In the genomic region with DNA sequence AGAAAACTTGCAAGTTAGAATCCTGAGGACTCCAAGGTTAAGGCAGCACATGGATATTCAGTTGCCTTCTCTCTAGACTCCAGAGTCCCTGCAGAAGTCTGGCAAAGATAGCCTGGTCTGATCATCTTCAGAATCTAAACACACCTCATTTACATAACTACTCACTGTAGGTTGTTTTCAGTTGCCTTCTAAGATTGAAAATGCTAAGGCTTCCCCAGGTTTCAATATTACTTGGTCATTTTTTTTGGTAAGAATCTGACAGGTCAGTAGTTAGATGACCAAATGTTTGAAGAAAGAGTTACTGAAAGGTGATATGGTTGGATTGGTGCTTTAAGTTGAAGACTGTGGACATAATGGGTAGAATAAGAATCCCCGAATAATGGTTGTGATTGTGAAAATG, we compare ENCODE assay signal across 13 cellular contexts.
DNase-seq lines count a peak whose midpoint lies in the region; ATAC-seq and TF ChIP-seq lines count a peak whose summit lies in the region.
"Had no signal": no experiment of that assay in that cellular context is flagged by ENCODE, and none has a peak within 500 bp of the region (broad histone marks: within the 10 kb centered on the region; RNA-seq: fewer than 3 reads in every experiment).

No MANE protein-coding gene starts in this region.

- no peak overlapping the region for H3K4me3 Mint-ChIP-seq in activated T-cell treated with anti-CD3 and anti-CD28 coated beads, Interleukin-2, amount 50 U/mL, for 4 hours
- H3K4me3 Mint-ChIP-seq: activated CD4-positive, alpha-beta T cell treated with anti-CD3 and anti-CD28 coated beads for 36 hours had no signal

- peak overlapping the region; percentile 79 for H3K27ac ChIP-seq in RWPE2 (ENCODE audit: poor library complexity, severe bottlenecking)
- H3K27ac ChIP-seq: dorsolateral prefrontal cortex had no signal

- H3K36me3 ChIP-seq in RWPE2 (ENCODE audit: low read depth), result no peaks in the 10 kb centered on the region
- H3K36me3 ChIP-seq: BE2C had no signal

- no peak for DNase-seq in RWPE2 (ENCODE audit: low spot score)
- no peak for DNase-seq in NCI-H187 treated with DMSO at 0.1 percent for 48 hours (lab: John Stamatoyannopoulos, UW)
- no peak for DNase-seq in activated T-cell treated with anti-CD3 and anti-CD28 coated beads, Interleukin-2, amount 50 U/mL, for 4 hours
- DNase-seq in activated CD4-positive, alpha-beta T cell treated with anti-CD3 and anti-CD28 coated beads for 1 hour, result no peak
- DNase-seq: activated CD4-positive, alpha-beta T cell treated with anti-CD3 and anti-CD28 coated beads for 36 hours; activated naive CD4-positive, alpha-beta T cell treated with anti-CD3 and anti-CD28 coated beads, Interleukin-2, amount 50 U/mL, for 16 hours; BE2C; dorsolateral prefrontal cortex; NCI-H187 had no signal

- H3K9me3 Mint-ChIP-seq in activated T-cell treated with anti-CD3 and anti-CD28 coated beads, Interleukin-2, amount 50 U/mL, for 4 hours, result peaks cover 4% of the 10 kb centered on the region

- H3K36me3 Mint-ChIP-seq in activated T-cell treated with anti-CD3 and anti-CD28 coated beads, Interleukin-2, amount 50 U/mL, for 4 hours (ENCODE audit: insufficient read depth), result no peaks in the 10 kb centered on the region

- H3K4me3 ChIP-seq in RWPE2 (ENCODE audit: severe bottlenecking), result no peak overlapping the region
- H3K4me3 ChIP-seq: dorsolateral prefrontal cortex had no signal

- H3K27me3 Mint-ChIP-seq in activated T-cell treated with anti-CD3 and anti-CD28 coated beads, Interleukin-2, amount 50 U/mL, for 4 hours (ENCODE audit: low read depth), result no peaks in the 10 kb centered on the region

- H3K4me1 ChIP-seq in RWPE2 (ENCODE audit: insufficient read depth, poor library complexity, severe bottlenecking), result peaks cover 31% of the 10 kb centered on the region
- H3K4me1 ChIP-seq: BE2C had no signal

- no peak for TF ChIP-seq CTCF in RWPE2 (IDR thresholded peaks at IDR 0.05; ENCODE audit: poor library complexity, severe bottlenecking)

- H3K4me1 Mint-ChIP-seq in activated T-cell treated with anti-CD3 and anti-CD28 coated beads, Interleukin-2, amount 50 U/mL, for 4 hours (ENCODE audit: low read depth), result no peaks in the 10 kb centered on the region
- H3K4me1 Mint-ChIP-seq: activated CD4-positive, alpha-beta T cell treated with anti-CD3 and anti-CD28 coated beads for 36 hours had no signal

- ATAC-seq in GM18499 (IDR thresholded peaks at IDR 0.05; ENCODE audit: insufficient read depth, unreplicated experiment), result peak; percentile 88
- peak; percentile 89 for ATAC-seq in GM21390 (IDR thresholded peaks at IDR 0.05; ENCODE audit: unreplicated experiment)
- peak; percentile 60 for ATAC-seq in HG03060 (IDR thresholded peaks at IDR 0.05; ENCODE audit: low read depth, unreplicated experiment)
- no peak for ATAC-seq in RWPE2 (ENCODE audit: low read depth)
- ATAC-seq in HG03175 (IDR thresholded peaks at IDR 0.05; ENCODE audit: unreplicated experiment), result no peak
- no peak for ATAC-seq in activated T-cell treated with anti-CD3 and anti-CD28 coated beads, Interleukin-2, amount 50 U/mL, for 4 hours
- ATAC-seq: activated CD4-positive, alpha-beta T cell treated with anti-CD3 and anti-CD28 coated beads for 36 hours had no signal

- no peaks in the 10 kb centered on the region for H3K9me3 ChIP-seq in RWPE2 (ENCODE audit: severe bottlenecking)
- H3K9me3 ChIP-seq: BE2C had no signal

- no peaks in the 10 kb centered on the region for H3K27me3 ChIP-seq in RWPE2 (ENCODE audit: insufficient read depth, poor library complexity, severe bottlenecking)
- H3K27me3 ChIP-seq: BE2C had no signal

Comparison
In these comparisons a context has a peak if more than half of its experiments do, and no peak if none do; other contexts are left out.
1. ATAC-seq: peak in GM18499 (single experiment), GM21390 (single experiment) and HG03060 (single experiment); none in RWPE2 (single experiment), HG03175 (single experiment) and activated T-cell treated with anti-CD3 and anti-CD28 coated beads, Interleukin-2, amount 50 U/mL, for 4 hours (0 of 2).